ENCODE assay signal across 15 cellular contexts in genomic region chr14:61358812-61359211, GRCh38. TPM values are rescaled to one million over a fixed set of nuclear protein-coding genes. Genes with fewer than 3 reads are reported as not detected.
DNase-seq lines count a peak whose midpoint lies in the region; ATAC-seq and TF ChIP-seq lines count a peak whose summit lies in the region.
"Had no signal": no experiment of that assay in that cellular context is flagged by ENCODE, and none has a peak within 500 bp of the region (broad histone marks: within the 10 kb centered on the region; RNA-seq: fewer than 3 reads in every experiment).

No MANE protein-coding gene starts in this region.

- H3K27me3 Mint-ChIP-seq in stimulated activated naive CD8-positive, alpha-beta T cell treated with anti-CD3 and anti-CD28 coated beads, Interleukin-15, Interleukin-2, amounts not matched to agents 100 ng/mL and 50 ng/mL, for 24 hours = no peaks in the 10 kb centered on the region
- H3K27me3 Mint-ChIP-seq in activated CD8-positive, alpha-beta T cell treated with anti-CD3 and anti-CD28 coated beads for 36 hours = no peaks in the 10 kb centered on the region

- CTCF ChIA-PET in activated CD8-positive, alpha-beta T cell treated with anti-CD3 and anti-CD28 coated beads for 36 hours (lab: Charles Lee) = interaction anchor here (1.0 to 1.9 kb wide), 3 partner anchors 12 to 30 kb away, joined by 3 to 5 read pairs (median 3); no protein-coding TSS in a partner anchor

- H3K9me3 Mint-ChIP-seq in stimulated activated naive CD8-positive, alpha-beta T cell treated with anti-CD3 and anti-CD28 coated beads, Interleukin-15, Interleukin-2, amounts not matched to agents 100 ng/mL and 50 ng/mL, for 24 hours = no peaks in the 10 kb centered on the region
- H3K9me3 Mint-ChIP-seq in activated CD8-positive, alpha-beta T cell treated with anti-CD3 and anti-CD28 coated beads for 36 hours = no peaks in the 10 kb centered on the region

- intact Hi-C loops in activated CD8-positive, alpha-beta T cell treated with anti-CD3 and anti-CD28 coated beads for 36 hours (cut with micrococcal nuclease) = no loop called here

- POLR2A ChIA-PET in activated CD8-positive, alpha-beta T cell treated with anti-CD3 and anti-CD28 coated beads for 36 hours (lab: Charles Lee) = interaction anchor here (2.2 to 2.6 kb wide), 3 partner anchors 8 to 27 kb away, joined by 10 to 15 read pairs (median 10); no protein-coding TSS in a partner anchor

- TF ChIP-seq CTCF in activated CD8-positive, alpha-beta T cell treated with anti-CD3 and anti-CD28 coated beads for 36 hours (IDR thresholded peaks at IDR 0.05) = no peak
- no peak for TF ChIP-seq CTCF in GM13976 (IDR thresholded peaks at IDR 0.05; ENCODE audit: borderline replicate concordance, control extremely low read depth, extremely low read depth, insufficient read depth, missing control alignments)

- peak overlapping the region; percentile 94 for H3K27ac Mint-ChIP-seq in stimulated activated naive CD8-positive, alpha-beta T cell treated with anti-CD3 and anti-CD28 coated beads, Interleukin-15, Interleukin-2, amounts not matched to agents 100 ng/mL and 50 ng/mL, for 24 hours
- peak overlapping the region; percentile 89 for H3K27ac Mint-ChIP-seq in activated CD8-positive, alpha-beta T cell treated with anti-CD3 and anti-CD28 coated beads for 36 hours

- H3K27ac ChIP-seq in epithelial cell of prostate = peak overlapping the region; percentile 52
- H3K27ac ChIP-seq: right lobe of liver had no signal

- H3K36me3 Mint-ChIP-seq in stimulated activated naive CD8-positive, alpha-beta T cell treated with anti-CD3 and anti-CD28 coated beads, Interleukin-15, Interleukin-2, amounts not matched to agents 100 ng/mL and 50 ng/mL, for 24 hours (ENCODE audit: low read depth) = peaks cover 60% of the 10 kb centered on the region
- peaks cover 61% of the 10 kb centered on the region for H3K36me3 Mint-ChIP-seq in activated CD8-positive, alpha-beta T cell treated with anti-CD3 and anti-CD28 coated beads for 36 hours (ENCODE audit: low read depth)

- peaks cover 78% of the 10 kb centered on the region for H3K4me1 Mint-ChIP-seq in stimulated activated naive CD8-positive, alpha-beta T cell treated with anti-CD3 and anti-CD28 coated beads, Interleukin-15, Interleukin-2, amounts not matched to agents 100 ng/mL and 50 ng/mL, for 24 hours (ENCODE audit: low read depth)
- H3K4me1 Mint-ChIP-seq in activated CD8-positive, alpha-beta T cell treated with anti-CD3 and anti-CD28 coated beads for 36 hours (ENCODE audit: low read depth) = peaks cover 70% of the 10 kb centered on the region

- in situ Hi-C loops in GM13976 (cut with MboI; ENCODE audit: low sequenced_read_pairs, unreplicated experiment) = no loop called here

- no peak for DNase-seq in stimulated activated naive CD8-positive, alpha-beta T cell treated with anti-CD3 and anti-CD28 coated beads, Interleukin-15, Interleukin-2, amounts not matched to agents 100 U/mL and 50 U/mL, for 24 hours
- DNase-seq in activated CD8-positive, alpha-beta T cell treated with anti-CD3 and anti-CD28 coated beads for 36 hours = no peak
- no peak for DNase-seq in epithelial cell of prostate (ENCODE audit: low read depth, low spot score)
- DNase-seq in GM13976 (ENCODE audit: low spot score) = no peak
- DNase-seq in H4 (ENCODE audit: low spot score) = no peak
- DNase-seq: DMS53, left colon, mucosa of descending colon, NCI-H2107, OCI-M1, right lobe of liver, SHP77 treated with DMSO at 0.1 percent for 48 hours had no signal

- ATAC-seq in stimulated activated naive CD8-positive, alpha-beta T cell treated with anti-CD3 and anti-CD28 coated beads, Interleukin-15, Interleukin-2, amounts not matched to agents 100 U/mL and 50 U/mL, for 24 hours = no peak
- no peak for ATAC-seq in activated CD8-positive, alpha-beta T cell treated with anti-CD3 and anti-CD28 coated beads for 36 hours
- no peak for ATAC-seq in GM21619 (IDR thresholded peaks at IDR 0.05; ENCODE audit: unreplicated experiment)
- no peak for ATAC-seq in HG03565 (IDR thresholded peaks at IDR 0.05; ENCODE audit: unreplicated experiment)
- ATAC-seq: left colon, mucosa of descending colon, right lobe of liver had no signal

- peak overlapping the region; percentile 10 for H3K4me3 Mint-ChIP-seq in stimulated activated naive CD8-positive, alpha-beta T cell treated with anti-CD3 and anti-CD28 coated beads, Interleukin-15, Interleukin-2, amounts not matched to agents 100 ng/mL and 50 ng/mL, for 24 hours
- no peak overlapping the region for H3K4me3 Mint-ChIP-seq in activated CD8-positive, alpha-beta T cell treated with anti-CD3 and anti-CD28 coated beads for 36 hours

RNA-seq across cellular contexts. Expression of gene PRKCH, which starts 37.4 kb away (rescaled TPM):
- total RNA-seq in activated CD8-positive, alpha-beta T cell treated with anti-CD3 and anti-CD28 coated beads for 36 hours = 100 to 1,000 TPM; 193 to 194 TPM
- total RNA-seq in H4 (2014; rRNA removed; shearing (Covaris generic)) = 5.0 and 5.3 TPM in 2 replicates

Comparison
In these comparisons a context has a peak if more than half of its experiments do, and no peak if none do; other contexts are left out.
1. RNA of gene PRKCH, which starts 37.4 kb away (total RNA-seq): 193 to 194 TPM in activated CD8-positive, alpha-beta T cell treated with anti-CD3 and anti-CD28 coated beads for 36 hours; 5.0 to 5.3 TPM in H4; every median in the first group is over 10 times any median in the second.